Comparison of ENCODE assay signal across 10 cellular contexts in genomic region chr1:74673351-74674111, GRCh38. TPM values are rescaled to one million over a fixed set of nuclear protein-coding genes. Genes with fewer than 3 reads are reported as not detected.
DNase-seq lines count a peak whose midpoint lies in the region; ATAC-seq and TF ChIP-seq lines count a peak whose summit lies in the region.
"Had no signal": no experiment of that assay in that cellular context is flagged by ENCODE, and none has a peak within 500 bp of the region (broad histone marks: within the 10 kb centered on the region; RNA-seq: fewer than 3 reads in every experiment).

Gene ERICH3, minus strand, starts transcription at chr1:74673792. Its CDS starts 273 bp downstream, at chr1:74673519.

- TF ChIP-seq CTCF in glutamatergic neuron (IDR thresholded peaks at IDR 0.05; ENCODE audit: partially characterized antibody, unreplicated experiment), result no peak

- ATAC-seq in GM21390 (IDR thresholded peaks at IDR 0.05; ENCODE audit: unreplicated experiment), result peak; percentile 54

- peaks cover 7% of the 10 kb centered on the region for H3K9me3 Mint-ChIP-seq in glutamatergic neuron (ENCODE audit: unreplicated experiment)
- H3K9me3 Mint-ChIP-seq: activated naive CD8-positive, alpha-beta T cell treated with anti-CD3 and anti-CD28 coated beads, Interleukin-2, amount 10 ng/mL, durations not matched to agents 7 days and 5 days had no signal

- DNase-seq in D341Med (ENCODE audit: low spot score), result peak; percentile 20
- DNase-seq in NCI-H345 (lab: John Stamatoyannopoulos, UW), result peak; percentile 57
- DNase-seq in glutamatergic neuron, result peak; percentile 68
- no peak for DNase-seq in skeletal muscle cell (ENCODE audit: low read depth)
- no peak for DNase-seq in KG1 (lab: John Stamatoyannopoulos, UW)
- no peak for DNase-seq in activated gamma-delta T cell treated with Interleukin-2 at 50 U/mL for 16 hours
- DNase-seq in middle frontal gyrus (ENCODE audit: extremely low spot score, low spot score), result no peak
- DNase-seq: activated naive CD8-positive, alpha-beta T cell treated with anti-CD3 and anti-CD28 coated beads, Interleukin-2, amount 10 ng/mL, durations not matched to agents 7 days and 5 days had no signal

- peaks cover 7% of the 10 kb centered on the region for H3K36me3 Mint-ChIP-seq in glutamatergic neuron (ENCODE audit: unreplicated experiment)
- H3K36me3 Mint-ChIP-seq: activated naive CD8-positive, alpha-beta T cell treated with anti-CD3 and anti-CD28 coated beads, Interleukin-2, amount 10 ng/mL, durations not matched to agents 7 days and 5 days had no signal

- H3K4me3 ChIP-seq in skeletal muscle cell (ENCODE audit: low read depth, low read length), result peak within 1 kb of the TSS; percentile 34

- peaks cover 13% of the 10 kb centered on the region for H3K4me1 Mint-ChIP-seq in glutamatergic neuron (ENCODE audit: low read depth, unreplicated experiment)

- peak within 1 kb of the TSS; percentile 74 for H3K4me3 Mint-ChIP-seq in glutamatergic neuron (ENCODE audit: unreplicated experiment)
- H3K4me3 Mint-ChIP-seq: activated naive CD8-positive, alpha-beta T cell treated with anti-CD3 and anti-CD28 coated beads, Interleukin-2, amount 10 ng/mL, durations not matched to agents 7 days and 5 days; stimulated activated naive CD8-positive, alpha-beta T cell treated with anti-CD3 and anti-CD28 coated beads, Interleukin-15, Interleukin-2, amounts not matched to agents 100 ng/mL and 50 ng/mL, for 24 hours had no signal

- H3K27me3 Mint-ChIP-seq in glutamatergic neuron (ENCODE audit: unreplicated experiment), result peaks cover 5% of the 10 kb centered on the region

- H3K27ac Mint-ChIP-seq in glutamatergic neuron (ENCODE audit: unreplicated experiment), result peak within 1 kb of the TSS; percentile 88
- H3K27ac Mint-ChIP-seq: activated naive CD8-positive, alpha-beta T cell treated with anti-CD3 and anti-CD28 coated beads, Interleukin-2, amount 10 ng/mL, durations not matched to agents 7 days and 5 days; stimulated activated naive CD8-positive, alpha-beta T cell treated with anti-CD3 and anti-CD28 coated beads, Interleukin-15, Interleukin-2, amounts not matched to agents 100 ng/mL and 50 ng/mL, for 24 hours had no signal

RNA-seq across cellular contexts. Expression of gene ERICH3, which starts in this region (rescaled TPM):
- 1.9 TPM for total RNA-seq in glutamatergic neuron (ENCODE audit: unreplicated experiment)
- total RNA-seq: activated naive CD8-positive, alpha-beta T cell treated with anti-CD3 and anti-CD28 coated beads, Interleukin-2, amount 10 ng/mL, durations not matched to agents 7 days and 5 days had no signal

Comparison
In these comparisons a context has a peak if more than half of its experiments do, and no peak if none do; other contexts are left out.
1. DNase-seq: peak in D341Med (single experiment), NCI-H345 (single experiment) and glutamatergic neuron (single experiment); none in skeletal muscle cell (single experiment), KG1 (single experiment), activated gamma-delta T cell treated with Interleukin-2 at 50 U/mL for 16 hours (single experiment) and middle frontal gyrus (single experiment).